Comparison of ENCODE assay signal across 32 cellular contexts in the genomic region with DNA sequence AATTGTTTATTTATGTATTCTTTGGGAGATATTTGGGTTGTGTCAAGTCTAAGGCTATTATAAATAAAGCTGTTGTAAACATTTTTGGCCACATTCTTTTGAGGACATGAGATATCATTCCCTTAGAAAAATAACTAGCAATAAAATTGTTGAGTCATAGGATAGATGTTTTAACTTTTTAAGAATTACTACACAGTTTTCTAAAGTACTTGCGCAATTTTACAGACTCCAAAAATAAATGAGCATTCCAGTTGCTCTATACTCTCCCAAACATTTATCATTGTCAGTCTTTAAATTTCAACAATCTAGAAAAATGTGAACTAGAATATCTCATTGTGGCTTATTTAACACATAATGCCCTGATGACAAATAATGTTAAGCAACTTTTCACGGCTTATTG.
"Had no signal": no experiment of that assay in that cellular context is flagged by ENCODE, and none has a peak within 500 bp of the region (broad histone marks: within the 10 kb centered on the region; RNA-seq: fewer than 3 reads in every experiment).

No MANE protein-coding gene starts in this region.

- H3K27ac Mint-ChIP-seq: activated naive CD4-positive, alpha-beta T cell treated with anti-CD3 and anti-CD28 coated beads, Interleukin-2, amount 10 ng/mL, durations not matched to agents 7 days and 5 days; activated naive CD8-positive, alpha-beta T cell treated with anti-CD3 and anti-CD28 coated beads, Interleukin-2, amount 10 ng/mL, durations not matched to agents 7 days and 5 days; activated T-cell treated with anti-CD3 and anti-CD28 coated beads, Interleukin-2, amount 50 U/mL, for 24 hours; natural killer cell; neural progenitor cell; stimulated activated naive B cell treated with anti-CD40 and anti-IgM and Interleukin-4, amounts not matched to agents 10 μg/mL and 1 μg/mL and 100 μg/mL, for 72 hours had no signal

- H3K36me3 ChIP-seq: cardiac muscle cell, left lung, lower lobe of right lung, neural progenitor cell, sigmoid colon, suprapubic skin, tibial artery, upper lobe of right lung had no signal

- DNase-seq: activated CD4-positive, alpha-beta T cell treated with anti-CD3 and anti-CD28 coated beads for 48 hours; activated CD4-positive, alpha-beta T cell treated with anti-CD3 and anti-CD28 coated beads, Interleukin-2, amount 50 U/mL, for 48 hours; activated CD8-positive, alpha-beta memory T cell treated with anti-CD3 and anti-CD28 coated beads, Interleukin-2, amount 50 U/mL, for 48 hours; activated gamma-delta T cell; activated naive CD4-positive, alpha-beta T cell treated with anti-CD3 and anti-CD28 coated beads, Interleukin-2, amount 10 ng/mL, durations not matched to agents 7 days and 5 days; activated naive CD8-positive, alpha-beta T cell treated with anti-CD3 and anti-CD28 coated beads, Interleukin-2, amount 10 ng/mL, durations not matched to agents 7 days and 5 days; activated T-cell treated with anti-CD3 and anti-CD28 coated beads, Interleukin-2, amount 50 U/mL, for 24 hours; amygdala; body of pancreas; cerebellar nuclear complex; dorsolateral prefrontal cortex; effector memory CD4-positive, alpha-beta T cell; left lung; lower lobe of right lung; mesendoderm; natural killer cell; occipital lobe; psoas muscle; sigmoid colon; small intestine; stimulated activated CD4-positive, alpha-beta T cell treated with anti-CD3 and anti-CD28 coated beads, Interleukin-2, amount 100 ng/mL, for 24 hours; stimulated activated naive B cell treated with anti-CD40 and anti-IgM and Interleukin-4, amounts not matched to agents 10 μg/mL and 1 μg/mL and 100 μg/mL, for 72 hours; tibial artery; upper lobe of right lung had no signal

- H3K4me3 ChIP-seq: body of pancreas, cardiac muscle cell, coronary artery, dorsolateral prefrontal cortex, left lung, lower lobe of right lung, neural progenitor cell, psoas muscle, sigmoid colon, suprapubic skin, tibial artery, upper lobe of right lung had no signal

- FAIRE-seq: islet of Langerhans, small intestine had no signal

- H3K27me3 Mint-ChIP-seq: activated naive CD4-positive, alpha-beta T cell treated with anti-CD3 and anti-CD28 coated beads, Interleukin-2, amount 10 ng/mL, durations not matched to agents 7 days and 5 days; activated naive CD8-positive, alpha-beta T cell treated with anti-CD3 and anti-CD28 coated beads, Interleukin-2, amount 10 ng/mL, durations not matched to agents 7 days and 5 days; activated T-cell treated with anti-CD3 and anti-CD28 coated beads, Interleukin-2, amount 50 U/mL, for 24 hours; stimulated activated naive B cell treated with anti-CD40 and anti-IgM and Interleukin-4, amounts not matched to agents 10 μg/mL and 1 μg/mL and 100 μg/mL, for 72 hours had no signal

- H3K27me3 ChIP-seq: body of pancreas, cardiac muscle cell, dorsolateral prefrontal cortex, foreskin keratinocyte, left lung, neural progenitor cell, sigmoid colon, suprapubic skin, tibial artery, upper lobe of right lung had no signal

- ATAC-seq: body of pancreas; foreskin keratinocyte; left lung; lower lobe of right lung; natural killer cell; psoas muscle; stimulated activated naive B cell treated with anti-CD40 and anti-IgM and Interleukin-4, amounts not matched to agents 10 μg/mL and 1 μg/mL and 100 μg/mL, for 72 hours; upper lobe of right lung had no signal

- H3K9ac ChIP-seq: neural progenitor cell, parathyroid adenoma had no signal

- H3K4me1 Mint-ChIP-seq: activated naive CD4-positive, alpha-beta T cell treated with anti-CD3 and anti-CD28 coated beads, Interleukin-2, amount 10 ng/mL, durations not matched to agents 7 days and 5 days; activated naive CD8-positive, alpha-beta T cell treated with anti-CD3 and anti-CD28 coated beads, Interleukin-2, amount 10 ng/mL, durations not matched to agents 7 days and 5 days; natural killer cell; neural progenitor cell; stimulated activated naive B cell treated with anti-CD40 and anti-IgM and Interleukin-4, amounts not matched to agents 10 μg/mL and 1 μg/mL and 100 μg/mL, for 72 hours had no signal

- H3K4me2 ChIP-seq: neural progenitor cell had no signal

- H3K4me1 ChIP-seq: body of pancreas, foreskin keratinocyte, left lung, lower lobe of right lung, neural progenitor cell, parathyroid adenoma, psoas muscle, sigmoid colon, suprapubic skin, tibial artery, upper lobe of right lung had no signal

- H3K27ac ChIP-seq: body of pancreas, cardiac muscle cell, coronary artery, dorsolateral prefrontal cortex, foreskin keratinocyte, left lung, lower lobe of right lung, neural progenitor cell, parathyroid adenoma, psoas muscle, sigmoid colon, suprapubic skin, tibial artery, upper lobe of right lung, VCaP had no signal

- H2AFZ ChIP-seq: neural progenitor cell, parathyroid adenoma had no signal

- H3K9me3 ChIP-seq: body of pancreas, lower lobe of right lung, psoas muscle, sigmoid colon, upper lobe of right lung had no signal

- H3K36me3 Mint-ChIP-seq: activated naive CD4-positive, alpha-beta T cell treated with anti-CD3 and anti-CD28 coated beads, Interleukin-2, amount 10 ng/mL, durations not matched to agents 7 days and 5 days; activated naive CD8-positive, alpha-beta T cell treated with anti-CD3 and anti-CD28 coated beads, Interleukin-2, amount 10 ng/mL, durations not matched to agents 7 days and 5 days; neural progenitor cell; stimulated activated naive B cell treated with anti-CD40 and anti-IgM and Interleukin-4, amounts not matched to agents 10 μg/mL and 1 μg/mL and 100 μg/mL, for 72 hours had no signal

- H3K4me3 Mint-ChIP-seq: activated naive CD4-positive, alpha-beta T cell treated with anti-CD3 and anti-CD28 coated beads, Interleukin-2, amount 10 ng/mL, durations not matched to agents 7 days and 5 days; activated naive CD8-positive, alpha-beta T cell treated with anti-CD3 and anti-CD28 coated beads, Interleukin-2, amount 10 ng/mL, durations not matched to agents 7 days and 5 days; activated T-cell treated with anti-CD3 and anti-CD28 coated beads, Interleukin-2, amount 50 U/mL, for 24 hours; natural killer cell; neural progenitor cell; stimulated activated naive B cell treated with anti-CD40 and anti-IgM and Interleukin-4, amounts not matched to agents 10 μg/mL and 1 μg/mL and 100 μg/mL, for 72 hours had no signal

- H3K79me2 ChIP-seq: parathyroid adenoma had no signal
